15 cellular contexts compared by ENCODE assay signal in genomic region chr5:32836176-32836575, GRCh38.
DNase-seq lines count a peak whose midpoint lies in the region; ATAC-seq and TF ChIP-seq lines count a peak whose summit lies in the region.
"Had no signal": no experiment of that assay in that cellular context is flagged by ENCODE, and none has a peak within 500 bp of the region (broad histone marks: within the 10 kb centered on the region; RNA-seq: fewer than 3 reads in every experiment).

No MANE protein-coding gene starts in this region.

- H3K27me3 Mint-ChIP-seq in glutamatergic neuron (ENCODE audit: unreplicated experiment), result no peaks in the 10 kb centered on the region
- H3K27me3 Mint-ChIP-seq: CD4-positive, CD25-positive, alpha-beta regulatory T cell had no signal

- no peak overlapping the region for H3K4me3 Mint-ChIP-seq in glutamatergic neuron (ENCODE audit: unreplicated experiment)
- H3K4me3 Mint-ChIP-seq: CD4-positive, CD25-positive, alpha-beta regulatory T cell had no signal

- no peak for TF ChIP-seq CTCF in fibroblast of mammary gland (conservative IDR thresholded peaks at IDR 0.05; ENCODE audit: control insufficient read depth, insufficient read depth, low read depth, low read length)
- no peak for TF ChIP-seq CTCF in glutamatergic neuron (IDR thresholded peaks at IDR 0.05; ENCODE audit: partially characterized antibody, unreplicated experiment)

- H3K27ac Mint-ChIP-seq in glutamatergic neuron (ENCODE audit: unreplicated experiment), result no peak overlapping the region
- H3K27ac Mint-ChIP-seq: CD4-positive, CD25-positive, alpha-beta regulatory T cell had no signal

- ATAC-seq in HG03565 (IDR thresholded peaks at IDR 0.05; ENCODE audit: unreplicated experiment), result no peak
- ATAC-seq: K562 had no signal

- H3K4me1 Mint-ChIP-seq in glutamatergic neuron (ENCODE audit: low read depth, unreplicated experiment), result no peaks in the 10 kb centered on the region
- H3K4me1 Mint-ChIP-seq: CD4-positive, CD25-positive, alpha-beta regulatory T cell had no signal

- no peaks in the 10 kb centered on the region for H3K36me3 Mint-ChIP-seq in glutamatergic neuron (ENCODE audit: unreplicated experiment)
- H3K36me3 Mint-ChIP-seq: CD4-positive, CD25-positive, alpha-beta regulatory T cell had no signal

- no peaks in the 10 kb centered on the region for H3K9me3 Mint-ChIP-seq in glutamatergic neuron (ENCODE audit: unreplicated experiment)

- DNase-seq in EH (ENCODE audit: low read depth) (peak; percentile 24), EL (peak; percentile 32), NCI-H226 (peak; percentile 26), fibroblast of mammary gland (ENCODE audit: low read depth) (peak; percentile 63), SKM-1 (lab: John Stamatoyannopoulos, UW; ENCODE audit: unreplicated experiment) (no peak), glutamatergic neuron (no peak), COLO829 (ENCODE audit: low spot score) (no peak)
- DNase-seq: ACHN; BE2C; C1 segment of cervical spinal cord; CD4-positive, CD25-positive, alpha-beta regulatory T cell; GF-D8 had no signal

- no peak overlapping the region for H3K4me3 ChIP-seq in fibroblast of mammary gland (ENCODE audit: control insufficient read depth, low read depth, low read length)
- H3K4me3 ChIP-seq: HAP-1, K562 had no signal

Comparison
In these comparisons a context has a peak if more than half of its experiments do, and no peak if none do; other contexts are left out.
1. DNase-seq: peak in EH (single experiment), EL (single experiment), NCI-H226 (single experiment) and fibroblast of mammary gland (single experiment); none in SKM-1 (single experiment), glutamatergic neuron (single experiment) and COLO829 (single experiment).